Comparison of ENCODE assay signal across 22 cellular contexts in the genomic region with DNA sequence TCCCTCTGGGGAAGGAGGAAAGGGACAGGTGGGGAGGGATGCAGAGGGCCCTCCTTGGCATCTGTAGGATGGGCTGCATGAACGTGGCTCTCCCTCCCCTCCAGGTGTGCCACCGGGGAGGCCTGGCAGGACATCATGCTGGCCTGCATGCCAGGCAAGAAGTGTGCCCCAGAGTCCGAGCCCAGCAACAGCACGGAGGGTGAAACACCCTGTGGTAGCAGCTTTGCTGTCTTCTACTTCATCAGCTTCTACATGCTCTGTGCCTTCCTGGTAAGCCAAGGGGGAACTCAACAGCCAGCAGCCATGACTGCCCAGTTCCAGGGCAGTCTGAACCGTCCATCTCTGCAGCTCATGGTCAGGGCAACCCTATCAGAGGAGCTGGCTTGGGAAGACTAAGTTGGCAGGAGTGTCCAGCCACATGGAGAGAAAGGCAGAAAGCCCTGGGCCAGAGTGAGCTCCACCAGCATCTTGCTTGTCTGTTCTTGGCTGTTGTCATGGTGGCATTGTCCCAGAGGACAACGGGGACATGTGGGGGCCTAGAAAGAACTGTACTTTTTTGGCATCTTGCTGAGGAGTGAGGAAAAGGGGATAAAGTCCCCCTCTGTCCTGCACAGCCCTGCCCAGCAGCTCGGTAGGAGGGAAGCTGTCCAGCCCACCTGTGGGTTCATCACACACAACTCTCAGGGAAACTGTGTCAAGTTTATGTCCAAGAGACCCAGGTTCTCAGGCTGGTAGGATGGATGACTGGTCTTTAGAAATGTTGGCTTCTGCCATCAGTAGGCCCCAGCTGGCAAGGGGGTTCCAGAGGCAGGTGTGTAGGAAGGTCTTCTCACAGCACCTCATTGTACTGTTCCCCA.
DNase-seq lines count a peak whose midpoint lies in the region; ATAC-seq, FAIRE-seq and TF ChIP-seq lines count a peak whose summit lies in the region.
"Had no signal": no experiment of that assay in that cellular context is flagged by ENCODE, and none has a peak within 500 bp of the region (broad histone marks: within the 10 kb centered on the region; RNA-seq: fewer than 3 reads in every experiment).

No MANE protein-coding gene starts in this region.

- H3K4me3 ChIP-seq in kidney (ENCODE audit: low read length in 2 of 2) (no peak overlapping the region), sigmoid colon (no peak overlapping the region)
- H3K4me3 ChIP-seq: BLaER1, MG63 had no signal

- no CpG with 5 or more reads among the region's 7 CpGs for WGBS in H9 (ENCODE audit: extremely low coverage, insufficient read length, low lambda C conversion rate)
- 86 to 87% methylated on average over 7 of the region's 7 CpGs for WGBS in sigmoid colon, 2 donors

- no peaks in the 10 kb centered on the region for H3K4me1 ChIP-seq in H9 (ENCODE audit: insufficient read depth, low read length)
- no peaks in the 10 kb centered on the region for H3K4me1 ChIP-seq in kidney (ENCODE audit: control insufficient read depth in 1 of 2, insufficient read depth in 1 of 2, low read depth in 1 of 2, low read length in 2 of 2)
- no peaks in the 10 kb centered on the region for H3K4me1 ChIP-seq in sigmoid colon
- H3K4me1 ChIP-seq: BLaER1 had no signal

- H2BK5ac ChIP-seq in H9 (ENCODE audit: insufficient read length, low read length): no peak overlapping the region

- TF ChIP-seq CTCF in H9 (conservative IDR thresholded peaks at IDR 0.05): no peak
- no peak for TF ChIP-seq CTCF in WTC11 (IDR thresholded peaks at IDR 0.05)
- TF ChIP-seq CTCF in kidney (IDR thresholded peaks at IDR 0.05; ENCODE audit: borderline replicate concordance, extremely low read depth, insufficient read depth): no peak
- TF ChIP-seq CTCF in sigmoid colon (IDR thresholded peaks at IDR 0.05): no peak

- H4K8ac ChIP-seq in H9 (replicated peaks; ENCODE audit: insufficient read length, low read depth, low read length): no peak overlapping the region

- H3T11ph ChIP-seq in H9 (ENCODE audit: low read length): no peak overlapping the region

- H3K9me3 Mint-ChIP-seq in H9: no peaks in the 10 kb centered on the region
- H3K9me3 Mint-ChIP-seq in WTC11: no peaks in the 10 kb centered on the region
- H3K9me3 Mint-ChIP-seq: CD4-positive, CD25-positive, alpha-beta regulatory T cell had no signal

- peak; percentile 18 for DNase-seq in H9
- peak; percentile 5 for DNase-seq in WTC11 (ENCODE audit: low spot score)
- DNase-seq in kidney: peak; percentile 58
- peak; percentile 49 for DNase-seq in sigmoid colon
- DNase-seq in NCI-H1694 (lab: John Stamatoyannopoulos, UW): no peak
- no peak for DNase-seq in HuH-7 (ENCODE audit: low spot score)
- DNase-seq in Ammon's horn (ENCODE audit: low spot score): no peak
- DNase-seq: CD4-positive, CD25-positive, alpha-beta regulatory T cell; KG1; MG63; NCI-H2029 treated with DMSO at 0.1 percent for 48 hours; NCI-H2227 treated with DMSO at 0.1 percent for 48 hours; NCI-H526 treated with DMSO at 0.1 percent for 48 hours; SHP77 had no signal

- POLR2A ChIA-PET in WTC11 (lab: Charles Lee): no interaction called here

- H3K79me2 ChIP-seq in H9 (ENCODE audit: insufficient read depth, low read length): no peaks in the 10 kb centered on the region

- no peak overlapping the region for H3K23ac ChIP-seq in H9 (ENCODE audit: insufficient read length, low read depth, low read length)

- no peak overlapping the region for H2BK120ac ChIP-seq in H9 (ENCODE audit: low read depth, low read length, poor library complexity, severe bottlenecking)

- CTCF ChIA-PET in WTC11 (lab: Charles Lee): interaction anchor here (1.0 kb wide), 1 partner anchor 119 kb away, joined by 3 read pairs; no protein-coding TSS in a partner anchor

- TF ChIP-seq EP300 in sigmoid colon (IDR thresholded peaks at IDR 0.05): no peak

- no peak overlapping the region for H2AK5ac ChIP-seq in H9 (ENCODE audit: insufficient read length, low read length)

- ATAC-seq in WTC11 (no peak), HG03571 (IDR thresholded peaks at IDR 0.05; ENCODE audit: unreplicated experiment) (no peak)
- ATAC-seq: HCT116 had no signal

- no peaks in the 10 kb centered on the region for H3K79me1 ChIP-seq in H9 (ENCODE audit: insufficient read depth, low read depth, low read length, poor library complexity, severe bottlenecking)

- H3K56ac ChIP-seq in H9 (ENCODE audit: insufficient read length, low read depth, low read length): no peak overlapping the region

- no peaks in the 10 kb centered on the region for H3K9me3 ChIP-seq in H9 (ENCODE audit: control insufficient read depth, low read depth, low read length)
- no peaks in the 10 kb centered on the region for H3K9me3 ChIP-seq in kidney (ENCODE audit: control insufficient read depth in 1 of 2, low read length in 2 of 2)
- no peaks in the 10 kb centered on the region for H3K9me3 ChIP-seq in sigmoid colon
- H3K9me3 ChIP-seq: BLaER1, MG63 had no signal

- no peak overlapping the region for H2BK15ac ChIP-seq in H9 (ENCODE audit: low read depth, low read length)

- no peak overlapping the region for H3K14ac ChIP-seq in H9 (ENCODE audit: insufficient read depth, low read length)

- H3K27ac Mint-ChIP-seq in H9: no peak overlapping the region
- no peak overlapping the region for H3K27ac Mint-ChIP-seq in WTC11
- H3K27ac Mint-ChIP-seq: CD4-positive, CD25-positive, alpha-beta regulatory T cell had no signal

- H3K36me3 Mint-ChIP-seq in H9 (ENCODE audit: insufficient read depth in 1 of 3, low read depth in 3 of 3): no peaks in the 10 kb centered on the region
- no peaks in the 10 kb centered on the region for H3K36me3 Mint-ChIP-seq in WTC11

- H3K4me1 Mint-ChIP-seq in H9 (no peaks in the 10 kb centered on the region), WTC11 (no peaks in the 10 kb centered on the region)
- H3K4me1 Mint-ChIP-seq: CD4-positive, CD25-positive, alpha-beta regulatory T cell had no signal

- TF ChIP-seq POLR2A in sigmoid colon (IDR thresholded peaks at IDR 0.05): no peak

- H3K27me3 ChIP-seq in H9 (ENCODE audit: insufficient read depth, low read length) (no peaks in the 10 kb centered on the region), sigmoid colon (no peaks in the 10 kb centered on the region)
- H3K27me3 ChIP-seq: BLaER1, MG63 had no signal

- no peak overlapping the region for H4K5ac ChIP-seq in H9 (ENCODE audit: insufficient read length, low read depth, low read length)

- H3K23me2 ChIP-seq in H9 (ENCODE audit: insufficient read length, low read depth, low read length, poor library complexity, severe bottlenecking): no peaks in the 10 kb centered on the region

- H3K18ac ChIP-seq in H9 (ENCODE audit: insufficient read length, low read depth, low read length): no peak overlapping the region

- H3K27me3 Mint-ChIP-seq in H9 (ENCODE audit: low read depth) (peaks cover 2% of the 10 kb centered on the region), WTC11 (ENCODE audit: low read depth) (no peaks in the 10 kb centered on the region)

- H2AFZ ChIP-seq in H9 (ENCODE audit: low read length): no peak overlapping the region

- intact Hi-C loops in kidney (cut with DNase I): no loop called here
- intact Hi-C loops in sigmoid colon (cut with DNase I): no loop called here

- no peak overlapping the region for H2BK20ac ChIP-seq in H9 (ENCODE audit: low read depth, low read length, poor library complexity, severe bottlenecking)

- no peak overlapping the region for H3K9ac ChIP-seq in H9 (ENCODE audit: extremely low read depth, insufficient read length, low read length)
- no peak overlapping the region for H3K9ac ChIP-seq in kidney (ENCODE audit: low read length in 2 of 2)
- H3K9ac ChIP-seq: BLaER1 had no signal

- no peak for FAIRE-seq in kidney (lab: Jason Lieb, UNC)
- FAIRE-seq: D721Med, GM19239, H1, HTR-8/SVneo had no signal

- H2BK12ac ChIP-seq in H9 (ENCODE audit: insufficient read length, low read depth, low read length): no peak overlapping the region

- H3K4me3 Mint-ChIP-seq in H9: no peak overlapping the region
- H3K4me3 Mint-ChIP-seq in WTC11: no peak overlapping the region
- H3K4me3 Mint-ChIP-seq: CD4-positive, CD25-positive, alpha-beta regulatory T cell had no signal

- H3K36me3 ChIP-seq in kidney (ENCODE audit: control insufficient read depth in 1 of 2, insufficient read depth in 2 of 2, low read length in 2 of 2): peaks cover 0 to 3% of the 10 kb centered on the region in 2 donors
- peaks cover 35 to 90% (median 58%) of the 10 kb centered on the region in 4 donors for H3K36me3 ChIP-seq in sigmoid colon
- H3K36me3 ChIP-seq: BLaER1, MG63 had no signal

- no peaks in the 10 kb centered on the region for H4K20me1 ChIP-seq in H9 (ENCODE audit: control insufficient read depth, insufficient read depth, insufficient read length)
- H4K20me1 ChIP-seq: BLaER1 had no signal

- H4K91ac ChIP-seq in H9 (ENCODE audit: insufficient read length, low read depth, low read length): no peak overlapping the region

- H3K27ac ChIP-seq in H9 (ENCODE audit: insufficient read length, low read depth, low read length) (no peak overlapping the region), kidney (ENCODE audit: low read depth in 2 of 2, low read length in 2 of 2) (no peak overlapping the region), sigmoid colon (no peak overlapping the region)
- H3K27ac ChIP-seq: BLaER1, RWPE1 had no signal

- H3K4ac ChIP-seq in H9 (ENCODE audit: low read depth, low read length): no peak overlapping the region

- no peak overlapping the region for H3K4me2 ChIP-seq in H9 (ENCODE audit: insufficient read depth, insufficient read length, low read length)
- H3K4me2 ChIP-seq: BLaER1 had no signal

TF ChIP-seq in WTC11, 78 proteins besides CTCF, POLR2A, EP300 and RAD21 (continues in another document):
- no peak for TF ChIP-seq ZNF396 (CRISPR knock-in tag; IDR thresholded peaks at IDR 0.05; ENCODE audit: borderline replicate concordance)
- no peak for TF ChIP-seq ESRRA (CRISPR knock-in tag; IDR thresholded peaks at IDR 0.05; ENCODE audit: borderline replicate concordance)
- no peak for TF ChIP-seq NR1H2 (CRISPR knock-in tag; IDR thresholded peaks at IDR 0.05)
- TF ChIP-seq ATF6 (CRISPR knock-in tag; IDR thresholded peaks at IDR 0.05): no peak
- no peak for TF ChIP-seq NR2C2 (CRISPR knock-in tag; IDR thresholded peaks at IDR 0.05)

Comparison
In these comparisons a context has a peak if more than half of its experiments do, and no peak if none do; other contexts are left out.
1. DNase-seq: peak in H9 (single experiment), WTC11 (single experiment), kidney (single experiment) and sigmoid colon (single experiment); none in NCI-H1694 (single experiment), HuH-7 (single experiment) and Ammon's horn (single experiment).